In genomic region chr5:5891350-5891749, GRCh38 we compare ENCODE assay signal across 16 cellular contexts.
A peak's percentile ranks its signal among the peaks of the same experiment; 100 is the strongest.
DNase-seq lines count a peak whose midpoint lies in the region; ATAC-seq and TF ChIP-seq lines count a peak whose summit lies in the region.
"Had no signal": no experiment of that assay in that cellular context is flagged by ENCODE, and none has a peak within 500 bp of the region (broad histone marks: within the 10 kb centered on the region; RNA-seq: fewer than 3 reads in every experiment).

No MANE protein-coding gene starts in this region.

- CTCF ChIA-PET in HEK293 (lab: Yijun Ruan, JAX): interaction anchor here (0.5 to 0.8 kb wide), 4 partner anchors 17 to 1699 kb away, joined by 3 to 4 read pairs (median 3); no protein-coding TSS in a partner anchor

- H3K27ac Mint-ChIP-seq in activated T-helper 17 cell treated with anti-CD3 and anti-CD28 coated beads, Interleukin-2, amount 50 U/mL, for 72 hours: no peak overlapping the region
- H3K27ac Mint-ChIP-seq: activated CD8-positive, alpha-beta memory T cell treated with anti-CD3 and anti-CD28 coated beads, Interleukin-2, amount 10 ng/mL, durations not matched to agents 7 days and 5 days; activated naive CD4-positive, alpha-beta T cell treated with anti-CD3 and anti-CD28 coated beads, Interleukin-2, amount 50 U/mL, for 72 hours; naive B cell had no signal

- H3K27me3 Mint-ChIP-seq in activated T-helper 17 cell treated with anti-CD3 and anti-CD28 coated beads, Interleukin-2, amount 50 U/mL, for 72 hours: peaks cover 14% of the 10 kb centered on the region

- H3K4me3 Mint-ChIP-seq in activated T-helper 17 cell treated with anti-CD3 and anti-CD28 coated beads, Interleukin-2, amount 50 U/mL, for 72 hours: no peak overlapping the region
- H3K4me3 Mint-ChIP-seq: activated CD8-positive, alpha-beta memory T cell treated with anti-CD3 and anti-CD28 coated beads, Interleukin-2, amount 10 ng/mL, durations not matched to agents 7 days and 5 days; naive B cell had no signal

- no peaks in the 10 kb centered on the region for H3K4me1 Mint-ChIP-seq in activated T-helper 17 cell treated with anti-CD3 and anti-CD28 coated beads, Interleukin-2, amount 50 U/mL, for 72 hours
- H3K4me1 Mint-ChIP-seq: naive B cell had no signal

- DNase-seq in Daoy (ENCODE audit: low read depth) (peak; percentile 80), kidney tubule cell (ENCODE audit: low spot score) (peak; percentile 39), GF-D8 (lab: John Stamatoyannopoulos, UW) (no peak), NCI-H1436 (lab: John Stamatoyannopoulos, UW) (no peak)
- no peak for DNase-seq in activated effector memory CD4-positive, alpha-beta T cell treated with Interleukin-2 at 50 U/mL for 16 hours
- DNase-seq: activated CD8-positive, alpha-beta memory T cell treated with anti-CD3 and anti-CD28 coated beads, Interleukin-2, amount 10 ng/mL, durations not matched to agents 7 days and 5 days; heart left ventricle; left cardiac atrium; naive B cell; NK-92 treated with Interleukin-12 subunit alpha and Interleukin-12 subunit beta, amount 100 ng/mL, for 24 hours had no signal

- no peak for TF ChIP-seq CTCF in HEK293 (tag by site-specific recombination; IDR thresholded peaks at IDR 0.05)

- no peaks in the 10 kb centered on the region for H3K36me3 Mint-ChIP-seq in activated T-helper 17 cell treated with anti-CD3 and anti-CD28 coated beads, Interleukin-2, amount 50 U/mL, for 72 hours (ENCODE audit: low read depth)
- H3K36me3 Mint-ChIP-seq: activated CD8-positive, alpha-beta memory T cell treated with anti-CD3 and anti-CD28 coated beads, Interleukin-2, amount 10 ng/mL, durations not matched to agents 7 days and 5 days; activated naive CD4-positive, alpha-beta T cell treated with anti-CD3 and anti-CD28 coated beads, Interleukin-2, amount 50 U/mL, for 72 hours; naive B cell had no signal

- peak; percentile 40 for ATAC-seq in activated T-helper 17 cell treated with anti-CD3 and anti-CD28 coated beads, Interleukin-2, amount 50 U/mL, for 72 hours (replicated peaks)
- ATAC-seq in esophagus mucosa: no peak
- ATAC-seq: activated CD8-positive, alpha-beta memory T cell treated with anti-CD3 and anti-CD28 coated beads, Interleukin-2, amount 10 ng/mL, durations not matched to agents 7 days and 5 days; heart left ventricle had no signal

- no peaks in the 10 kb centered on the region for H3K36me3 ChIP-seq in HEK293 (ENCODE audit: control insufficient read depth in 2 of 2, insufficient read depth in 1 of 2, low read length in 2 of 2)
- H3K36me3 ChIP-seq: heart left ventricle had no signal

- H3K4me1 ChIP-seq in HEK293 (ENCODE audit: control insufficient read depth, insufficient read depth, low read length): no peaks in the 10 kb centered on the region

- no peaks in the 10 kb centered on the region for H3K9me3 Mint-ChIP-seq in activated T-helper 17 cell treated with anti-CD3 and anti-CD28 coated beads, Interleukin-2, amount 50 U/mL, for 72 hours

- no peak overlapping the region for H3K4me3 ChIP-seq in HEK293 (ENCODE audit: low read depth, low read length)
- H3K4me3 ChIP-seq: heart left ventricle, SK-N-MC had no signal

- no peak overlapping the region for H3K27ac ChIP-seq in HEK293 (ENCODE audit: extremely low read depth, low read depth, low read length)
- H3K27ac ChIP-seq: C4-2B, heart left ventricle, SK-N-MC had no signal

- H3K9me3 ChIP-seq in HEK293 (ENCODE audit: control insufficient read depth, insufficient read depth, low read depth, low read length): no peaks in the 10 kb centered on the region
- H3K9me3 ChIP-seq: heart left ventricle had no signal

- POLR2A ChIA-PET in HEK293 (lab: Yijun Ruan, JAX): no interaction called here

TF ChIP-seq in HEK293, 187 proteins besides CTCF, POLR2A, EP300 and RAD21:
- no peak for TF ChIP-seq SP2 (tag by site-specific recombination; IDR thresholded peaks at IDR 0.05)
- peak; percentile 47 for TF ChIP-seq ZFHX2 (tag by site-specific recombination; conservative IDR thresholded peaks at IDR 0.05)
- 0 out of 2 replicates have a peak, but pooled peaks have one; percentile 39 for TF ChIP-seq MEIS1 (CRISPR knock-in tag; IDR thresholded peaks at IDR 0.05; ENCODE audit: borderline replicate concordance)
- peak; percentile 52; the same call in 1 of the 2 replicates for TF ChIP-seq EGR2 (tag by site-specific recombination; IDR thresholded peaks at IDR 0.05; ENCODE audit: low read depth)

Comparison
In these comparisons a context has a peak if more than half of its experiments do, and no peak if none do; other contexts are left out.
1. DNase-seq: peak in Daoy (single experiment) and kidney tubule cell (single experiment); none in activated effector memory CD4-positive, alpha-beta T cell treated with Interleukin-2 at 50 U/mL for 16 hours (single experiment), GF-D8 (single experiment) and NCI-H1436 (single experiment).